In genomic region chr7:151186640-151187408, GRCh38 we compare ENCODE assay signal across 1 cellular context.
TF ChIP-seq lines count a peak whose summit lies in the region.

ASB10 (minus strand) TSS chr7:151187250; CDS start chr7:151187130, 120 bp downstream.

TF ChIP-seq in GM12878, 131 proteins besides CTCF, POLR2A, EP300 and RAD21:
- TF ChIP-seq, protein P1, sequence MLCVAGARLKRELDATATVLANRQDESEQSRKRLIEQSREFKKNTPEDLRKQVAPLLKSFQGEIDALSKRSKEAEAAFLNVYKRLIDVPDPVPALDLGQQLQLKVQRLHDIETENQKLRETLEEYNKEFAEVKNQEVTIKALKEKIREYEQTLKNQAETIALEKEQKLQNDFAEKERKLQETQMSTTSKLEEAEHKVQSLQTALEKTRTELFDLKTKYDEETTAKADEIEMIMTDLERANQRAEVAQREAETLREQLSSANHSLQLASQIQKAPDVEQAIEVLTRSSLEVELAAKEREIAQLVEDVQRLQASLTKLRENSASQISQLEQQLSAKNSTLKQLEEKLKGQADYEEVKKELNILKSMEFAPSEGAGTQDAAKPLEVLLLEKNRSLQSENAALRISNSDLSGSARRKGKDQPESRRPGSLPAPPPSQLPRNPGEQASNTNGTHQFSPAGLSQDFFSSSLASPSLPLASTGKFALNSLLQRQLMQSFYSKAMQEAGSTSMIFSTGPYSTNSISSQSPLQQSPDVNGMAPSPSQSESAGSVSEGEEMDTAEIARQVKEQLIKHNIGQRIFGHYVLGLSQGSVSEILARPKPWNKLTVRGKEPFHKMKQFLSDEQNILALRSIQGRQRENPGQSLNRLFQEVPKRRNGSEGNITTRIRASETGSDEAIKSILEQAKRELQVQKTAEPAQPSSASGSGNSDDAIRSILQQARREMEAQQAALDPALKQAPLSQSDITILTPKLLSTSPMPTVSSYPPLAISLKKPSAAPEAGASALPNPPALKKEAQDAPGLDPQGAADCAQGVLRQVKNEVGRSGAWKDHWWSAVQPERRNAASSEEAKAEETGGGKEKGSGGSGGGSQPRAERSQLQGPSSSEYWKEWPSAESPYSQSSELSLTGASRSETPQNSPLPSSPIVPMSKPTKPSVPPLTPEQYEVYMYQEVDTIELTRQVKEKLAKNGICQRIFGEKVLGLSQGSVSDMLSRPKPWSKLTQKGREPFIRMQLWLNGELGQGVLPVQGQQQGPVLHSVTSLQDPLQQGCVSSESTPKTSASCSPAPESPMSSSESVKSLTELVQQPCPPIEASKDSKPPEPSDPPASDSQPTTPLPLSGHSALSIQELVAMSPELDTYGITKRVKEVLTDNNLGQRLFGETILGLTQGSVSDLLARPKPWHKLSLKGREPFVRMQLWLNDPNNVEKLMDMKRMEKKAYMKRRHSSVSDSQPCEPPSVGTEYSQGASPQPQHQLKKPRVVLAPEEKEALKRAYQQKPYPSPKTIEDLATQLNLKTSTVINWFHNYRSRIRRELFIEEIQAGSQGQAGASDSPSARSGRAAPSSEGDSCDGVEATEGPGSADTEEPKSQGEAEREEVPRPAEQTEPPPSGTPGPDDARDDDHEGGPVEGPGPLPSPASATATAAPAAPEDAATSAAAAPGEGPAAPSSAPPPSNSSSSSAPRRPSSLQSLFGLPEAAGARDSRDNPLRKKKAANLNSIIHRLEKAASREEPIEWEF (IDR thresholded peaks at IDR 0.05; ENCODE audit: insufficient replicate concordance, low read depth, low read length): no peak
- TF ChIP-seq CEBPZ (IDR thresholded peaks at IDR 0.05; ENCODE audit: low read depth, low read length) (no peak), RUNX3 (IDR thresholded peaks at IDR 0.05; ENCODE audit: low read length) (no peak), HSF1 (IDR thresholded peaks at IDR 0.05; ENCODE audit: low read depth, low read length) (no peak)
